In genomic region chr1:175889848-175890247, GRCh38 we compare ENCODE assay signal across 27 cellular contexts.
"Had no signal": no experiment of that assay in that cellular context is flagged by ENCODE, and none has a peak within 500 bp of the region (broad histone marks: within the 10 kb centered on the region; RNA-seq: fewer than 3 reads in every experiment).

No MANE protein-coding gene starts in this region.

- H3K4me1 ChIP-seq: body of pancreas had no signal

- DNase-seq: activated CD4-positive, alpha-beta T cell treated with anti-CD3 and anti-CD28 coated beads, Interleukin-2, amount 10 ng/mL, durations not matched to agents 24 days and 14 days; activated CD4-positive, alpha-beta T cell treated with anti-CD3 and anti-CD28 coated beads, Interleukin-2, amount 50 U/mL, for 48 hours; activated CD4-positive, CD25-positive, alpha-beta regulatory T cell treated with anti-CD3 and anti-CD28 coated beads, Interleukin-2, amount 50 U/mL, for 72 hours; activated CD8-positive, alpha-beta memory T cell treated with anti-CD3 and anti-CD28 coated beads, Interleukin-2, amount 10 ng/mL, durations not matched to agents 7 days and 5 days; activated effector memory CD4-positive, alpha-beta T cell treated with Interleukin-2 at 50 U/mL for 16 hours; activated naive CD4-positive, alpha-beta T cell; activated T-cell treated with anti-CD3 and anti-CD28 coated beads, Interleukin-2, amount 50 U/mL, for 24 hours; amniotic stem cell; body of pancreas; Kasumi-1; KBM-7; NCI-H1105 treated with DMSO at 0.1 percent for 48 hours; NCI-H1436 treated with DMSO at 0.1 percent for 48 hours; NCI-H1930; NCI-H2227 treated with DMSO at 0.1 percent for 48 hours; NCI-H510A treated with DMSO at 0.1 percent for 48 hours; NCI-H69; PC-3; SHP77; T-cell; T-helper 2 cell; T1000 had no signal

- H3K27ac Mint-ChIP-seq: activated CD4-positive, alpha-beta T cell treated with anti-CD3 and anti-CD28 coated beads, Interleukin-2, amount 10 ng/mL, durations not matched to agents 24 days and 14 days; activated CD8-positive, alpha-beta memory T cell treated with anti-CD3 and anti-CD28 coated beads, Interleukin-2, amount 10 ng/mL, durations not matched to agents 7 days and 5 days; activated naive CD4-positive, alpha-beta T cell treated with anti-CD3 and anti-CD28 coated beads, Interleukin-2, amount 50 U/mL, for 24 hours; activated T-cell treated with anti-CD3 and anti-CD28 coated beads, Interleukin-2, amount 50 U/mL, for 24 hours; activated T-helper 1 cell treated with anti-CD3 and anti-CD28 coated beads, Interleukin-12 subunit alpha, Interleukin-12 subunit beta, Interleukin-2, Interleukin-4 antibody, amounts not matched to agents 30 ng/mL and 10 ng/mL and 1 ng/mL, durations not matched to agents 14 hours and 24 hours and 36 hours; T-cell; WTC11 had no signal

- ATAC-seq: activated CD8-positive, alpha-beta memory T cell treated with anti-CD3 and anti-CD28 coated beads, Interleukin-2, amount 10 ng/mL, durations not matched to agents 7 days and 5 days; body of pancreas; PC-3; T-cell; WTC11 had no signal

- H3K4me1 Mint-ChIP-seq: activated CD4-positive, alpha-beta T cell treated with anti-CD3 and anti-CD28 coated beads, Interleukin-2, amount 10 ng/mL, durations not matched to agents 24 days and 14 days; activated CD8-positive, alpha-beta memory T cell treated with anti-CD3 and anti-CD28 coated beads, Interleukin-2, amount 10 ng/mL, durations not matched to agents 7 days and 5 days; activated naive CD4-positive, alpha-beta T cell treated with anti-CD3 and anti-CD28 coated beads, Interleukin-2, amount 50 U/mL, for 24 hours; central memory CD8-positive, alpha-beta T cell; T-cell had no signal

- H3K27me3 ChIP-seq: ascending aorta, body of pancreas had no signal

- H3K27me3 Mint-ChIP-seq: activated CD4-positive, alpha-beta T cell treated with anti-CD3 and anti-CD28 coated beads, Interleukin-2, amount 10 ng/mL, durations not matched to agents 24 days and 14 days; activated naive CD4-positive, alpha-beta T cell treated with anti-CD3 and anti-CD28 coated beads, Interleukin-2, amount 50 U/mL, for 24 hours; central memory CD8-positive, alpha-beta T cell; T-cell had no signal

- H3K9me3 Mint-ChIP-seq: activated CD4-positive, alpha-beta T cell treated with anti-CD3 and anti-CD28 coated beads, Interleukin-2, amount 10 ng/mL, durations not matched to agents 24 days and 14 days; activated naive CD4-positive, alpha-beta T cell treated with anti-CD3 and anti-CD28 coated beads, Interleukin-2, amount 50 U/mL, for 24 hours; activated T-cell treated with anti-CD3 and anti-CD28 coated beads, Interleukin-2, amount 50 U/mL, for 24 hours; activated T-helper 1 cell treated with anti-CD3 and anti-CD28 coated beads, Interleukin-12 subunit alpha, Interleukin-12 subunit beta, Interleukin-2, Interleukin-4 antibody, amounts not matched to agents 30 ng/mL and 10 ng/mL and 1 ng/mL, durations not matched to agents 14 hours and 24 hours and 36 hours; central memory CD8-positive, alpha-beta T cell; T-cell; WTC11 had no signal

- H3K36me3 ChIP-seq: ascending aorta had no signal

- H3K4me3 ChIP-seq: ascending aorta, body of pancreas had no signal

- H3K27ac ChIP-seq: ascending aorta, body of pancreas had no signal

- H3K9me3 ChIP-seq: ascending aorta, body of pancreas had no signal

- H3K36me3 Mint-ChIP-seq: activated CD8-positive, alpha-beta memory T cell treated with anti-CD3 and anti-CD28 coated beads, Interleukin-2, amount 10 ng/mL, durations not matched to agents 7 days and 5 days; activated naive CD4-positive, alpha-beta T cell treated with anti-CD3 and anti-CD28 coated beads, Interleukin-2, amount 50 U/mL, for 24 hours; T-cell; WTC11 had no signal

- H3K4me3 Mint-ChIP-seq: activated CD4-positive, alpha-beta T cell treated with anti-CD3 and anti-CD28 coated beads, Interleukin-2, amount 10 ng/mL, durations not matched to agents 24 days and 14 days; activated CD8-positive, alpha-beta memory T cell treated with anti-CD3 and anti-CD28 coated beads, Interleukin-2, amount 10 ng/mL, durations not matched to agents 7 days and 5 days; activated naive CD4-positive, alpha-beta T cell treated with anti-CD3 and anti-CD28 coated beads, Interleukin-2, amount 50 U/mL, for 24 hours; activated T-cell treated with anti-CD3 and anti-CD28 coated beads, Interleukin-2, amount 50 U/mL, for 24 hours; activated T-helper 1 cell treated with anti-CD3 and anti-CD28 coated beads, Interleukin-12 subunit alpha, Interleukin-12 subunit beta, Interleukin-2, Interleukin-4 antibody, amounts not matched to agents 30 ng/mL and 10 ng/mL and 1 ng/mL, durations not matched to agents 14 hours and 24 hours and 36 hours; central memory CD8-positive, alpha-beta T cell; T-cell; WTC11 had no signal
